Comparison of ENCODE assay signal across 22 cellular contexts in the genomic region with DNA sequence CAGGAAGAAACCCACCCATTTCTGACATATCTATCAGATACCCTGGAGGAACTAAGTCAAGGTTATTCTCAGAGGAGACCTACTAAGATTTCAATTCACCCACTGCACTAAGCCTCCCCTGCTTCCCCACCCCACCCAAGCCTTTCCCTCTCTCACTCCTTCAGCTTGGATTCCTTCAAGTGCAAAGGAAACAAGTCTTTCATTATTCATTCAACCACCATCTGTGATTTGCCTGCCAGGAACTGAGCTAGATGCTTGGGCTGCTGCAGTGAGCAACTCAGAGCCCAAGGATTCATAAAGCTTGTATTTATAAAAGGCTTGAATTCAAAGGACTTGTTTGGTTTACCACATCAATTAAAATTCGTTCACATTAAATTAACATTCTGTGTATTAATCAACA.
DNase-seq lines count a peak whose midpoint lies in the region; ATAC-seq and TF ChIP-seq lines count a peak whose summit lies in the region.
"Had no signal": no experiment of that assay in that cellular context is flagged by ENCODE, and none has a peak within 500 bp of the region (broad histone marks: within the 10 kb centered on the region; RNA-seq: fewer than 3 reads in every experiment).

No MANE protein-coding gene starts in this region.

- H3K9me3 ChIP-seq in A673 (ENCODE audit: low read depth, low read length, poor library complexity, severe bottlenecking): no peaks in the 10 kb centered on the region
- H3K9me3 ChIP-seq in Karpas-422 (ENCODE audit: low read length): no peaks in the 10 kb centered on the region; the same call in 1 of the 2 replicates
- no peaks in the 10 kb centered on the region for H3K9me3 ChIP-seq in SK-N-MC (ENCODE audit: low read depth, low read length)
- H3K9me3 ChIP-seq: HAP-1, pancreas had no signal

- H3K27me3 Mint-ChIP-seq in activated CD4-positive, alpha-beta T cell treated with anti-CD3 and anti-CD28 coated beads, Interleukin-2, amount 10 ng/mL, durations not matched to agents 7 days and 5 days: peaks cover 3% of the 10 kb centered on the region

- no peak overlapping the region for H3K27ac Mint-ChIP-seq in activated CD4-positive, alpha-beta T cell treated with anti-CD3 and anti-CD28 coated beads, Interleukin-2, amount 10 ng/mL, durations not matched to agents 7 days and 5 days
- H3K27ac Mint-ChIP-seq: activated CD8-positive, alpha-beta T cell treated with anti-CD3 and anti-CD28 coated beads, Interleukin-2, amount 10 ng/mL, durations not matched to agents 7 days and 5 days; activated naive CD4-positive, alpha-beta T cell treated with anti-CD3 and anti-CD28 coated beads for 36 hours; activated T-cell treated with anti-CD3 and anti-CD28 coated beads, Interleukin-2, amount 50 U/mL, for 24 hours; naive B cell had no signal

- ATAC-seq in GM18907 (IDR thresholded peaks at IDR 0.05; ENCODE audit: unreplicated experiment) (no peak), HG03175 (IDR thresholded peaks at IDR 0.05; ENCODE audit: unreplicated experiment) (no peak)
- ATAC-seq: activated CD8-positive, alpha-beta T cell treated with anti-CD3 and anti-CD28 coated beads, Interleukin-2, amount 10 ng/mL, durations not matched to agents 7 days and 5 days; left cardiac atrium; pancreas had no signal

- no peaks in the 10 kb centered on the region for H3K9me2 ChIP-seq in Karpas-422 (replicated peaks; ENCODE audit: insufficient read depth, low read length)

- no peaks in the 10 kb centered on the region for H3K9me3 Mint-ChIP-seq in activated CD4-positive, alpha-beta T cell treated with anti-CD3 and anti-CD28 coated beads, Interleukin-2, amount 10 ng/mL, durations not matched to agents 7 days and 5 days
- H3K9me3 Mint-ChIP-seq: activated T-cell treated with anti-CD3 and anti-CD28 coated beads, Interleukin-2, amount 50 U/mL, for 24 hours had no signal

- DNase-seq in A673 (ENCODE audit: low spot score) (peak; percentile 24), Karpas-422 (no peak), SK-N-MC (ENCODE audit: low read depth, low spot score) (no peak), iPS-NIHi11 (ENCODE audit: low spot score) (peak; percentile 23), SHP77 treated with DMSO at 0.1 percent for 48 hours (lab: John Stamatoyannopoulos, UW) (no peak)
- DNase-seq in activated CD4-positive, alpha-beta T cell treated with anti-CD3 and anti-CD28 coated beads, Interleukin-2, amount 10 ng/mL, durations not matched to agents 7 days and 5 days: no peak
- DNase-seq: activated CD4-positive, CD25-positive, alpha-beta regulatory T cell; activated CD8-positive, alpha-beta T cell treated with anti-CD3 and anti-CD28 coated beads, Interleukin-2, amount 10 ng/mL, durations not matched to agents 7 days and 5 days; activated naive CD4-positive, alpha-beta T cell treated with anti-CD3 and anti-CD28 coated beads for 36 hours; activated T-cell treated with anti-CD3 and anti-CD28 coated beads, Interleukin-2, amount 50 U/mL, for 24 hours; DND-41; left cardiac atrium; mesendoderm; naive B cell; NCI-H345; pancreas; stimulated activated CD4-positive, alpha-beta T cell treated with anti-CD3 and anti-CD28 coated beads, Interleukin-1b, Interleukin-23, amount 100 ng/mL, for 48 hours; stimulated activated naive CD4-positive, alpha-beta T cell; T-helper 9 cell had no signal

- H3K4me3 ChIP-seq in A673 (ENCODE audit: low read depth, low read length, poor library complexity, severe bottlenecking): no peak overlapping the region
- no peak overlapping the region for H3K4me3 ChIP-seq in Karpas-422 (ENCODE audit: low read length)
- H3K4me3 ChIP-seq in SK-N-MC: peak overlapping the region; percentile 51
- H3K4me3 ChIP-seq: HAP-1, pancreas had no signal

- H3K36me3 Mint-ChIP-seq in activated CD4-positive, alpha-beta T cell treated with anti-CD3 and anti-CD28 coated beads, Interleukin-2, amount 10 ng/mL, durations not matched to agents 7 days and 5 days (ENCODE audit: low read depth): no peaks in the 10 kb centered on the region
- H3K36me3 Mint-ChIP-seq: naive B cell had no signal

- H3K27ac ChIP-seq in A673 (ENCODE audit: low read depth, low read length, poor library complexity, severe bottlenecking) (no peak overlapping the region), Karpas-422 (ENCODE audit: low read length) (no peak overlapping the region), SK-N-MC (peak overlapping the region; percentile 82)
- H3K27ac ChIP-seq: pancreas had no signal

- H3K27me3 ChIP-seq in A673 (replicated peaks; ENCODE audit: insufficient read depth, low read depth, low read length, poor library complexity): no peaks in the 10 kb centered on the region
- no peaks in the 10 kb centered on the region for H3K27me3 ChIP-seq in Karpas-422 (ENCODE audit: low read length)
- H3K27me3 ChIP-seq: pancreas had no signal

- H3K4me1 ChIP-seq in A673 (ENCODE audit: insufficient read depth, low read length, poor library complexity, severe bottlenecking): peaks cover 47% of the 10 kb centered on the region
- peaks cover 19% of the 10 kb centered on the region for H3K4me1 ChIP-seq in Karpas-422 (ENCODE audit: low read length)
- H3K4me1 ChIP-seq: pancreas had no signal

- intact Hi-C loops in A673 (cut with micrococcal nuclease; ENCODE audit: unreplicated experiment): no loop called here

- CTCF ChIA-PET in A673 (lab: Charles Lee): interaction anchor here (0.6 kb wide), 1 partner anchor 1825 kb away, joined by 4 read pairs; no protein-coding TSS in a partner anchor
- CTCF ChIA-PET in activated CD4-positive, alpha-beta T cell treated with anti-CD3 and anti-CD28 coated beads, Interleukin-2, amount 10 ng/mL, durations not matched to agents 7 days and 5 days (lab: Charles Lee): interaction anchor here (0.5 kb wide), 1 partner anchor 48 kb away, joined by 3 read pairs; no protein-coding TSS in a partner anchor

- peak overlapping the region; percentile 39 for H3K4me2 ChIP-seq in Karpas-422 (ENCODE audit: low read depth, low read length, poor library complexity, severe bottlenecking)

- H3K4me3 Mint-ChIP-seq in activated CD4-positive, alpha-beta T cell treated with anti-CD3 and anti-CD28 coated beads, Interleukin-2, amount 10 ng/mL, durations not matched to agents 7 days and 5 days: no peak overlapping the region
- H3K4me3 Mint-ChIP-seq: activated CD8-positive, alpha-beta T cell treated with anti-CD3 and anti-CD28 coated beads, Interleukin-2, amount 10 ng/mL, durations not matched to agents 7 days and 5 days; activated naive CD4-positive, alpha-beta T cell treated with anti-CD3 and anti-CD28 coated beads for 36 hours; activated T-cell treated with anti-CD3 and anti-CD28 coated beads, Interleukin-2, amount 50 U/mL, for 24 hours; naive B cell had no signal

- POLR2A ChIA-PET in A673 (lab: Charles Lee; ENCODE audit: low non-redundant PET): no interaction called here
- POLR2A ChIA-PET in activated CD4-positive, alpha-beta T cell treated with anti-CD3 and anti-CD28 coated beads, Interleukin-2, amount 10 ng/mL, durations not matched to agents 7 days and 5 days (lab: Charles Lee): no interaction called here

- no peak for TF ChIP-seq CTCF in A673 (conservative IDR thresholded peaks at IDR 0.05; ENCODE audit: low read depth, low read length)

- H3K36me3 ChIP-seq in A673 (ENCODE audit: insufficient read depth, low read length, poor library complexity, severe bottlenecking): no peaks in the 10 kb centered on the region
- peaks cover 14% of the 10 kb centered on the region for H3K36me3 ChIP-seq in Karpas-422 (ENCODE audit: insufficient read depth, low read length)
- no peaks in the 10 kb centered on the region for H3K36me3 ChIP-seq in SK-N-MC (ENCODE audit: insufficient read depth, low read length)
- H3K36me3 ChIP-seq: HAP-1, pancreas had no signal

- no TSS peak for BruUV-seq in A673 (replicated peaks; lab: Mats Ljungman, UMichigan)

- no peaks in the 10 kb centered on the region for H3K79me2 ChIP-seq in Karpas-422 (ENCODE audit: low read length)

- H2AFZ ChIP-seq in Karpas-422 (ENCODE audit: low read length): no peak overlapping the region

- H3K9ac ChIP-seq in Karpas-422 (ENCODE audit: low read length) (no peak overlapping the region), SK-N-MC (ENCODE audit: insufficient read length) (peak overlapping the region; percentile 36)

- H3K4me1 Mint-ChIP-seq in activated CD4-positive, alpha-beta T cell treated with anti-CD3 and anti-CD28 coated beads, Interleukin-2, amount 10 ng/mL, durations not matched to agents 7 days and 5 days: no peaks in the 10 kb centered on the region
- H3K4me1 Mint-ChIP-seq: naive B cell had no signal

- H4K20me1 ChIP-seq in Karpas-422 (ENCODE audit: insufficient read depth, low read depth, low read length): no peaks in the 10 kb centered on the region

Comparison
In these comparisons a context has a peak if more than half of its experiments do, and no peak if none do; other contexts are left out.
1. DNase-seq: peak in A673 (single experiment) and iPS-NIHi11 (single experiment); none in Karpas-422 (single experiment), SK-N-MC (single experiment), activated CD4-positive, alpha-beta T cell treated with anti-CD3 and anti-CD28 coated beads, Interleukin-2, amount 10 ng/mL, durations not matched to agents 7 days and 5 days (single experiment) and SHP77 treated with DMSO at 0.1 percent for 48 hours (single experiment).